Comparison of ENCODE assay signal across 2 cellular contexts in the genomic region with DNA sequence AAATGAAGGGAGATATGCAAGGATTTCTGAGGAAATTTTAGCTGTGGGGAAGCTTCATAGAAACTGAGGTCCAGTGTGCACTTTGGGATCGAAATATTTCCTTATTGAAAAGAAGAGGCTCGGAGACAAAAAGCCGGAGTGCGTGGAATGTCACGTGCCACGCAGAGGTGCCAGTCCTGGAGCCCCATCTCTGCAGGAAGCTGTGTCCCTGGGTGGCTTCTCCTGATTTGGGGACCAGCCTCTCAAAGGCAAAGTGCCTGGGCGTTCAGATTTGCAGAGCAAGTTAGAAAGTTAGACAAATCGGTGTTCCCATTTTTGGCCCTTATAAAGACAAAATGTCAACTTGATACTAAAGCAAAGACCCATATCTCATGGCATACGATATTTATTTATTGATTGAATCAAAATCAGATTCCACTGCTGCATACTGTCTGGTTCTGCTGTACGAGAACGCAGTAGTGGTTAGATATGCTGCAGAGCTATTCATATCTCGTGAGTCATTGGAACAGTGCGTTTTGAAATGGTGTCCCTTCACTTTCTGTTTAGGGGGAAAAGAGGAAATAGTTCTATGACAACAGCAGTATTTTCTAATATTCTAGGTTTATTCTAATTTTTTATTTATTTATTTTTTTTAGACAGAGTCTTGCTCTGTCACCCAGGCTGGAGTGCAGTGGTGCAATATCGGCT.
TF ChIP-seq lines count a peak whose summit lies in the region.

No MANE protein-coding gene starts in this region.

TF ChIP-seq in liver, 16 proteins besides CTCF, POLR2A, EP300 and RAD21:
- no peak for TF ChIP-seq HNF4A (conservative IDR thresholded peaks at IDR 0.05)
- no peak for TF ChIP-seq TAF1 (conservative IDR thresholded peaks at IDR 0.05)
- TF ChIP-seq YY1 (IDR thresholded peaks at IDR 0.05) = peak; percentile 1
- TF ChIP-seq EGR1 (IDR thresholded peaks at IDR 0.05; ENCODE audit: low read depth in 2 of 2) = no peak
- TF ChIP-seq GABPA (IDR thresholded peaks at IDR 0.05 in 1 of 2, conservative IDR thresholded peaks at IDR 0.05 in 1 of 2) = no peak

TF ChIP-seq in HepG2, 621 proteins besides CTCF, POLR2A, EP300 and RAD21:
- TF ChIP-seq, protein P1, sequence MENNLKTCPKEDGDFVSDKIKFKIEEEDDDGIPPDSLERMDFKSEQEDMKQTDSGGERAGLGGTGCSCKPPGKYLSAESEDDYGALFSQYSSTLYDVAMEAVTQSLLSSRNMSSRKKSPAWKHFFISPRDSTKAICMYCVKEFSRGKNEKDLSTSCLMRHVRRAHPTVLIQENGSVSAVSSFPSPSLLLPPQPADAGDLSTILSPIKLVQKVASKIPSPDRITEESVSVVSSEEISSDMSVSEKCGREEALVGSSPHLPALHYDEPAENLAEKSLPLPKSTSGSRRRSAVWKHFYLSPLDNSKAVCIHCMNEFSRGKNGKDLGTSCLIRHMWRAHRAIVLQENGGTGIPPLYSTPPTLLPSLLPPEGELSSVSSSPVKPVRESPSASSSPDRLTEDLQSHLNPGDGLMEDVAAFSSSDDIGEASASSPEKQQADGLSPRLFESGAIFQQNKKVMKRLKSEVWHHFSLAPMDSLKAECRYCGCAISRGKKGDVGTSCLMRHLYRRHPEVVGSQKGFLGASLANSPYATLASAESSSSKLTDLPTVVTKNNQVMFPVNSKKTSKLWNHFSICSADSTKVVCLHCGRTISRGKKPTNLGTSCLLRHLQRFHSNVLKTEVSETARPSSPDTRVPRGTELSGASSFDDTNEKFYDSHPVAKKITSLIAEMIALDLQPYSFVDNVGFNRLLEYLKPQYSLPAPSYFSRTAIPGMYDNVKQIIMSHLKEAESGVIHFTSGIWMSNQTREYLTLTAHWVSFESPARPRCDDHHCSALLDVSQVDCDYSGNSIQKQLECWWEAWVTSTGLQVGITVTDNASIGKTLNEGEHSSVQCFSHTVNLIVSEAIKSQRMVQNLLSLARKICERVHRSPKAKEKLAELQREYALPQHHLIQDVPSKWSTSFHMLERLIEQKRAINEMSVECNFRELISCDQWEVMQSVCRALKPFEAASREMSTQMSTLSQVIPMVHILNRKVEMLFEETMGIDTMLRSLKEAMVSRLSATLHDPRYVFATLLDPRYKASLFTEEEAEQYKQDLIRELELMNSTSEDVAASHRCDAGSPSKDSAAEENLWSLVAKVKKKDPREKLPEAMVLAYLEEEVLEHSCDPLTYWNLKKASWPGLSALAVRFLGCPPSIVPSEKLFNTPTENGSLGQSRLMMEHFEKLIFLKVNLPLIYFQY (CRISPR knock-in tag; IDR thresholded peaks at IDR 0.05; ENCODE audit: borderline replicate concordance) = no peak
- no peak for TF ChIP-seq REXO4 (CRISPR knock-in tag; IDR thresholded peaks at IDR 0.05; ENCODE audit: borderline replicate concordance)
- TF ChIP-seq KLF13 (CRISPR knock-in tag; IDR thresholded peaks at IDR 0.05) = no peak
- TF ChIP-seq FOSL1 (CRISPR knock-in tag; IDR thresholded peaks at IDR 0.05; ENCODE audit: borderline replicate concordance) = no peak
- no peak for TF ChIP-seq SIN3B (IDR thresholded peaks at IDR 0.05; ENCODE audit: low read length)
